Comparison of ENCODE assay signal across 29 cellular contexts in genomic region chr13:66313408-66313807, GRCh38.
A peak's percentile ranks its signal among the peaks of the same experiment; 100 is the strongest.
DNase-seq lines count a peak whose midpoint lies in the region; FAIRE-seq and TF ChIP-seq lines count a peak whose summit lies in the region.
"Had no signal": no experiment of that assay in that cellular context is flagged by ENCODE, and none has a peak within 500 bp of the region (broad histone marks: within the 10 kb centered on the region; RNA-seq: fewer than 3 reads in every experiment).

No MANE protein-coding gene starts in this region.

- H3K9me3 ChIP-seq in small intestine (ENCODE audit: control insufficient read depth, low read depth), result no peaks in the 10 kb centered on the region
- H3K9me3 ChIP-seq: spleen, thoracic aorta had no signal

- H3K27ac ChIP-seq in ACC112 (ENCODE audit: low read depth, low read length) (peak overlapping the region; percentile 77), small intestine (ENCODE audit: low read depth in 1 of 2, low read length in 1 of 2) (no peak overlapping the region)
- H3K27ac ChIP-seq: SK-N-MC, spleen, thoracic aorta, WERI-Rb-1 had no signal

- H3K27me3 ChIP-seq in ACC112 (ENCODE audit: insufficient read depth, low read length) (no peaks in the 10 kb centered on the region), small intestine (ENCODE audit: control insufficient read depth in 2 of 2, insufficient read depth in 2 of 2, low read length in 2 of 2) (no peaks in the 10 kb centered on the region)
- H3K27me3 ChIP-seq: spleen had no signal

- FAIRE-seq in small intestine (lab: Jason Lieb, UNC), result no peak
- FAIRE-seq: D721Med, GM19239 had no signal

- H2AFZ ChIP-seq in ACC112 (ENCODE audit: low read length, unreplicated experiment), result no peak overlapping the region

- WGBS in small intestine, 3 donors, result 75 to 81% (median 75%) methylated on average over 3 of the region's 3 CpGs

- H3K36me3 ChIP-seq in ACC112 (ENCODE audit: insufficient read depth, low read length), result no peaks in the 10 kb centered on the region
- no peaks in the 10 kb centered on the region for H3K36me3 ChIP-seq in small intestine (ENCODE audit: control insufficient read depth in 2 of 2, insufficient read depth in 2 of 2, low read length in 2 of 2)
- H3K36me3 ChIP-seq: spleen, thoracic aorta, WERI-Rb-1 had no signal

- DNase-seq in LHCN-M2 (ENCODE audit: low read depth) (peak; percentile 51), choroid plexus epithelial cell (ENCODE audit: low read depth) (peak; percentile 76), myocyte (ENCODE audit: low read depth) (peak; percentile 6), NCI-H748 treated with DMSO at 0.1 percent for 48 hours (lab: John Stamatoyannopoulos, UW) (no peak), foreskin melanocyte (no peak), small intestine (no peak), NCI-H446 (lab: John Stamatoyannopoulos, UW) (no peak)
- DNase-seq: activated CD4-positive, alpha-beta T cell treated with anti-CD3 and anti-CD28 coated beads, Interleukin-2, amount 10 ng/mL, durations not matched to agents 24 days and 14 days; activated naive CD4-positive, alpha-beta T cell treated with Interleukin-2 at 50 U/mL for 16 hours; activated T-cell treated with anti-CD3 and anti-CD28 coated beads, Interleukin-2, amount 50 U/mL, for 4 hours; anterior cingulate cortex; effector CD8-positive, alpha-beta T cell; HCEC 1CT; left cardiac atrium; mesendoderm; naive B cell; NCI-H1105; NCI-H1930; NCI-H526 treated with DMSO at 0.1 percent for 48 hours; nucleus accumbens; spleen; stimulated activated CD4-positive, alpha-beta T cell treated with anti-CD3 and anti-CD28 coated beads, Interleukin-4, amount 100 ng/mL, for 24 hours; stimulated activated naive CD4-positive, alpha-beta T cell; WERI-Rb-1 had no signal

- H3K79me2 ChIP-seq in ACC112 (ENCODE audit: control insufficient read depth, insufficient read depth, low read length, unreplicated experiment), result no peaks in the 10 kb centered on the region

- H3K4me3 ChIP-seq in ACC112 (ENCODE audit: low read depth, low read length) (peak overlapping the region; percentile 3), choroid plexus epithelial cell (ENCODE audit: low read depth, low read length) (no peak overlapping the region), small intestine (ENCODE audit: low read depth in 1 of 2, low read length in 2 of 2) (no peak overlapping the region)
- H3K4me3 ChIP-seq: SK-N-MC, spleen had no signal

- no peak for TF ChIP-seq CTCF in choroid plexus epithelial cell (conservative IDR thresholded peaks at IDR 0.05; ENCODE audit: low read depth, low read length)

- H3K4me1 ChIP-seq in ACC112 (ENCODE audit: control insufficient read depth, insufficient read depth, low read length, unreplicated experiment) (peaks cover 30% of the 10 kb centered on the region), small intestine (ENCODE audit: control insufficient read depth in 2 of 2, insufficient read depth in 1 of 2, low read depth in 1 of 2, low read length in 1 of 2) (no peaks in the 10 kb centered on the region)
- H3K4me1 ChIP-seq: spleen had no signal

Comparison
In these comparisons a context has a peak if more than half of its experiments do, and no peak if none do; other contexts are left out.
1. DNase-seq: peak in LHCN-M2 (single experiment), choroid plexus epithelial cell (single experiment) and myocyte (single experiment); none in NCI-H748 treated with DMSO at 0.1 percent for 48 hours (single experiment), foreskin melanocyte (single experiment), small intestine (single experiment) and NCI-H446 (0 of 2).